In genomic region chr22:45413368-45414211, GRCh38 we compare ENCODE assay signal across 8 cellular contexts. TPM values are rescaled to one million over a fixed set of nuclear protein-coding genes. Genes with fewer than 3 reads are reported as not detected.
DNase-seq lines count a peak whose midpoint lies in the region; ATAC-seq lines count a peak whose summit lies in the region.

TSS of gene RIBC2 (plus strand) at chr22:45413693. CDS start at chr22:45413887, 194 bp downstream.
A gene with protein sequence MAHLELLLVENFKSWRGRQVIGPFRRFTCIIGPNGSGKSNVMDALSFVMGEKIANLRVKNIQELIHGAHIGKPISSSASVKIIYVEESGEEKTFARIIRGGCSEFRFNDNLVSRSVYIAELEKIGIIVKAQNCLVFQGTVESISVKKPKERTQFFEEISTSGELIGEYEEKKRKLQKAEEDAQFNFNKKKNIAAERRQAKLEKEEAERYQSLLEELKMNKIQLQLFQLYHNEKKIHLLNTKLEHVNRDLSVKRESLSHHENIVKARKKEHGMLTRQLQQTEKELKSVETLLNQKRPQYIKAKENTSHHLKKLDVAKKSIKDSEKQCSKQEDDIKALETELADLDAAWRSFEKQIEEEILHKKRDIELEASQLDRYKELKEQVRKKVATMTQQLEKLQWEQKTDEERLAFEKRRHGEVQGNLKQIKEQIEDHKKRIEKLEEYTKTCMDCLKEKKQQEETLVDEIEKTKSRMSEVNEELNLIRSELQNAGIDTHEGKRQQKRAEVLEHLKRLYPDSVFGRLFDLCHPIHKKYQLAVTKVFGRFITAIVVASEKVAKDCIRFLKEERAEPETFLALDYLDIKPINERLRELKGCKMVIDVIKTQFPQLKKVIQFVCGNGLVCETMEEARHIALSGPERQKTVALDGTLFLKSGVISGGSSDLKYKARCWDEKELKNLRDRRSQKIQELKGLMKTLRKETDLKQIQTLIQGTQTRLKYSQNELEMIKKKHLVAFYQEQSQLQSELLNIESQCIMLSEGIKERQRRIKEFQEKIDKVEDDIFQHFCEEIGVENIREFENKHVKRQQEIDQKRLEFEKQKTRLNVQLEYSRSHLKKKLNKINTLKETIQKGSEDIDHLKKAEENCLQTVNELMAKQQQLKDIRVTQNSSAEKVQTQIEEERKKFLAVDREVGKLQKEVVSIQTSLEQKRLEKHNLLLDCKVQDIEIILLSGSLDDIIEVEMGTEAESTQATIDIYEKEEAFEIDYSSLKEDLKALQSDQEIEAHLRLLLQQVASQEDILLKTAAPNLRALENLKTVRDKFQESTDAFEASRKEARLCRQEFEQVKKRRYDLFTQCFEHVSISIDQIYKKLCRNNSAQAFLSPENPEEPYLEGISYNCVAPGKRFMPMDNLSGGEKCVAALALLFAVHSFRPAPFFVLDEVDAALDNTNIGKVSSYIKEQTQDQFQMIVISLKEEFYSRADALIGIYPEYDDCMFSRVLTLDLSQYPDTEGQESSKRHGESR (minus strand): TSS chr22:45413599. CDS start chr22:45413567, 32 bp downstream.

- H3K27ac ChIP-seq in mesodermal cell (ENCODE audit: low read depth, low read length, severe bottlenecking), result peak within 1 kb of the TSS; percentile 89

- H3K27me3 ChIP-seq in endocrine pancreas (ENCODE audit: control insufficient read depth, insufficient read depth, low read length), result no peaks in the 10 kb centered on the region

- no peak for ATAC-seq in HG03354 (IDR thresholded peaks at IDR 0.05; ENCODE audit: poor library complexity, severe bottlenecking, unreplicated experiment)

- H3K9ac ChIP-seq in endocrine pancreas (ENCODE audit: control insufficient read depth, insufficient read depth, low read length), result peak within 1 kb of the TSS; percentile 33

- WGBS in mesodermal cell (ENCODE audit: insufficient coverage in 2 of 2), 2 experiments, result 21 to 25% methylated on average over 57 to 60 of the region's 68 CpGs

- peak within 1 kb of the TSS; percentile 16 for H3K4me3 ChIP-seq in endocrine pancreas (ENCODE audit: control insufficient read depth, insufficient read depth, low read length)
- peak within 1 kb of the TSS; percentile 41 for H3K4me3 ChIP-seq in mesodermal cell (ENCODE audit: extremely low read depth, insufficient read depth, low read length, poor library complexity, severe bottlenecking)

- DNase-seq in SIG-M5 treated with dmso at 0.1 percent for 504 hours (lab: John Stamatoyannopoulos, UW; ENCODE audit: unreplicated experiment), result peak; percentile 56
- DNase-seq in SIG-M5 (lab: John Stamatoyannopoulos, UW), result no peak
- peak; percentile 69 for DNase-seq in NCI-H460 (ENCODE audit: extremely low read depth, low read depth)
- peak; percentile 58 to 80 (median 60) for DNase-seq in activated CD8-positive, alpha-beta memory T cell treated with anti-CD3 and anti-CD28 coated beads for 48 hours (ENCODE audit: low read depth in 2 of 3, low spot score in 2 of 3)
- DNase-seq in stimulated activated CD4-positive, alpha-beta T cell treated with anti-CD3 and anti-CD28 coated beads, TNF-alpha, amount 100 ng/mL, for 48 hours (ENCODE audit: low read depth in 3 of 3), result peak; percentile 78 to 85 (median 82)

- H3K36me3 ChIP-seq in endocrine pancreas (ENCODE audit: control insufficient read depth, insufficient read depth, low read length), result no peaks in the 10 kb centered on the region
- H3K36me3 ChIP-seq in mesodermal cell (ENCODE audit: control insufficient read depth, insufficient read depth, low read length), result no peaks in the 10 kb centered on the region

- no peaks in the 10 kb centered on the region for H3K9me3 ChIP-seq in endocrine pancreas (ENCODE audit: control insufficient read depth, low read length)
- peaks cover 5% of the 10 kb centered on the region for H3K9me3 ChIP-seq in mesodermal cell (ENCODE audit: control insufficient read depth, low read length)

- H3K4me1 ChIP-seq in endocrine pancreas (ENCODE audit: control insufficient read depth, insufficient read depth, low read length) (no peaks in the 10 kb centered on the region), mesodermal cell (ENCODE audit: control insufficient read depth, insufficient read depth, low read length, poor library complexity, severe bottlenecking) (no peaks in the 10 kb centered on the region)

RNA-seq across cellular contexts. Expression of gene RIBC2, which starts in this region (rescaled TPM):
- total RNA-seq in NCI-H460 (2014; rRNA removed; shearing (Covaris generic)), result 0.72 and 1.1 TPM in 2 replicates
- 1.6 and 8.9 TPM in 2 replicates for polyA plus RNA-seq in NCI-H460 (2014; cell fraction: nucleus; rRNA removed)
- polyA plus RNA-seq in mesodermal cell (2013, experiment 1 of 2), result 2.2 TPM
- 0.61 TPM for polyA plus RNA-seq in mesodermal cell (2013, experiment 2 of 2)

RNA-seq across cellular contexts. Expression of the second gene that starts in this region (rescaled TPM):
- 0.10 TPM in 1 of 2 replicates, not detected in the other for total RNA-seq in NCI-H460 (2014; rRNA removed; shearing (Covaris generic))
- polyA plus RNA-seq in NCI-H460 (2014; cell fraction: nucleus; rRNA removed), result 0.03 TPM in 1 of 2 replicates, not detected in the other
- polyA plus RNA-seq in mesodermal cell (2013, experiment 1 of 2), result 0.07 TPM
- not detected for polyA plus RNA-seq in mesodermal cell (2013, experiment 2 of 2)
